28 cellular contexts compared by ENCODE assay signal in the genomic region with DNA sequence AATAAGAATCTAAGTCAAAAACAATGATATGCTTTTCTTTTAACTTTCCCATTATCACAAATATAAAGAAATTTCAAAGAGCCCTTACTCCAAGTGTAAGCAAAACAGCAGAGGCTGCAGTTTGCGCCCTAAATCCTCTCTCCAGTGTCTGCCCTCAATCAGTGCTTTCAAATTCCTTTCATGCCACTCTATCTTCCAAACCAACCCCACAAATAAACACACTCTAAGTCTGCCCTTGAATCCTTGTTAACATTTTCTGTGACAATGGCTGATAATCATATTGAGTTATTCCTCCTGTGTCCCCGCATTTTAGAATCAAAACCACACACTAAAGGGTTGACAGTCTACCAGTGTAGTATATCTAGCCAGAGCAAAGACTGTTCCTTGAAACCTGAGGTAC.
A peak's percentile ranks its signal among the peaks of the same experiment; 100 is the strongest.
DNase-seq lines count a peak whose midpoint lies in the region; ATAC-seq, FAIRE-seq and TF ChIP-seq lines count a peak whose summit lies in the region.
"Had no signal": no experiment of that assay in that cellular context is flagged by ENCODE, and none has a peak within 500 bp of the region (broad histone marks: within the 10 kb centered on the region; RNA-seq: fewer than 3 reads in every experiment).

No MANE protein-coding gene starts in this region.

- H4K20me1 ChIP-seq in H1 (replicated peaks in 1 of 2; ENCODE audit: control insufficient read depth in 1 of 2, insufficient read depth in 2 of 2, low read length in 2 of 2): no peaks in the 10 kb centered on the region

- TF ChIP-seq EP300 in H1 (IDR thresholded peaks at IDR 0.05; ENCODE audit: borderline replicate concordance in 1 of 2, low read depth in 2 of 2, low read length in 2 of 2): no peak

- no peaks in the 10 kb centered on the region for H3K23me2 ChIP-seq in H1 (ENCODE audit: low read depth, low read length)

- FAIRE-seq in H1 (lab: Jason Lieb, UNC) (no peak), urothelium cell line (lab: Jason Lieb, UNC) (no peak)
- FAIRE-seq: G401.6, pancreas, TTC549 had no signal

- no peak overlapping the region for H3K56ac ChIP-seq in H1 (replicated peaks; ENCODE audit: insufficient read length, low read depth, low read length)

- H3K9ac ChIP-seq in H1 (replicated peaks in 1 of 4; ENCODE audit: extremely low read depth in 1 of 4, low read depth in 3 of 4, low read length in 3 of 4): no peak overlapping the region

- WGBS in H1 (ENCODE audit: extremely low coverage in 1 of 2, insufficient coverage in 1 of 2, insufficient read length in 1 of 2, insufficient replicate concordance in 2 of 2, low coverage in 1 of 2, low lambda C conversion rate in 2 of 2, missing lambda C conversion rate in 1 of 2), 2 experiments: 81% methylated on average over 2 of the region's 2 CpGs; no CpG with 5 or more reads in 1 of the 2 experiments

- peaks cover 21% of the 10 kb centered on the region for H3K4me1 ChIP-seq in SJSA1 (replicated peaks)
- H3K4me1 ChIP-seq in H1 (replicated peaks in 1 of 4; ENCODE audit: control insufficient read depth in 3 of 4, insufficient read depth in 4 of 4, low read length in 3 of 4): peaks cover 0 to 2% (median under 1%) of the 10 kb centered on the region in 4 experiments; a peak in 2 of 7 replicates
- H3K4me1 ChIP-seq: pancreas, stomach, tibial artery had no signal

- no peak for TF ChIP-seq POLR2A in H1 (IDR thresholded peaks at IDR 0.05; ENCODE audit: control extremely low read depth in 1 of 2, low read depth in 2 of 2, low read length in 2 of 2)

- H3K79me2 ChIP-seq in H1 (ENCODE audit: control insufficient read depth in 1 of 2, insufficient read depth in 2 of 2, low read length in 2 of 2): no peaks in the 10 kb centered on the region

- H4K8ac ChIP-seq in H1 (ENCODE audit: extremely low read depth, insufficient read depth, low read length): no peak overlapping the region

- H2BK15ac ChIP-seq in H1 (ENCODE audit: low read length): no peak overlapping the region

- TF ChIP-seq CTCF in H1 (IDR thresholded peaks at IDR 0.05; ENCODE audit: control extremely low read depth in 1 of 3, insufficient read depth in 1 of 3, low read depth in 1 of 3, low read length in 3 of 3) (no peak), GM13977 (IDR thresholded peaks at IDR 0.05; ENCODE audit: extremely low read depth, insufficient read depth, missing control alignments) (no peak)

- H3K36me3 ChIP-seq in SJSA1 (no peaks in the 10 kb centered on the region), H1 (ENCODE audit: control insufficient read depth in 2 of 4, insufficient read depth in 4 of 4, low read length in 3 of 4) (no peaks in the 10 kb centered on the region)
- H3K36me3 ChIP-seq: pancreas, SJCRH30, stomach, tibial artery had no signal

- CTCF ChIA-PET in H1 (lab: Charles Lee; ENCODE audit: partially characterized antibody): no interaction called here

- no peak overlapping the region for H3K4me2 ChIP-seq in H1 (ENCODE audit: insufficient read depth in 1 of 2, low read depth in 2 of 2, low read length in 2 of 2)

- ATAC-seq in GM21786 (IDR thresholded peaks at IDR 0.05; ENCODE audit: unreplicated experiment): no peak
- ATAC-seq: activated CD4-positive, CD25-positive, alpha-beta regulatory T cell treated with anti-CD3 and anti-CD28 coated beads, Interleukin-2, amount 50 U/mL, for 24 hours; activated T-helper 17 cell treated with anti-CD3 and anti-CD28 coated beads, Interleukin-2, amount 50 U/mL, for 72 hours; CD8-positive, alpha-beta T cell; HCT116; naive thymus-derived CD4-positive, alpha-beta T cell; pancreas had no signal

- H3K4ac ChIP-seq in H1 (replicated peaks; ENCODE audit: insufficient read length, low read depth, low read length): no peak overlapping the region

- H3K18ac ChIP-seq in H1 (ENCODE audit: extremely low read depth, low read length): no peak overlapping the region

- H3K4me3 ChIP-seq in SJSA1: no peak overlapping the region
- H3K4me3 ChIP-seq in H1 (ENCODE audit: extremely low read depth in 1 of 4, insufficient read depth in 2 of 4, low read depth in 3 of 4, low read length in 4 of 4): no peak overlapping the region
- H3K4me3 ChIP-seq: pancreas, SJCRH30, stomach, tibial artery had no signal

- H3K27ac ChIP-seq in SJSA1 (peak overlapping the region; percentile 40), H1 (ENCODE audit: low read depth, low read length) (no peak overlapping the region)
- H3K27ac ChIP-seq: pancreas, SJCRH30, stomach, tibial artery had no signal

- no peaks in the 10 kb centered on the region for H3K79me1 ChIP-seq in H1 (ENCODE audit: low read depth, low read length)

- POLR2A ChIA-PET in H1 (lab: Charles Lee; ENCODE audit: partially characterized antibody): no interaction called here

- no peak overlapping the region for H3K23ac ChIP-seq in H1 (ENCODE audit: insufficient read length)

- H2AFZ ChIP-seq in H1 (ENCODE audit: low read length): 0 out of 2 replicates have a peak overlapping the region, but pooled peaks have one; percentile 73

- H2AK5ac ChIP-seq in H1 (ENCODE audit: low read depth, low read length): no peak overlapping the region

- DNase-seq in AG08396 (ENCODE audit: low spot score) (peak; percentile 9), SJSA1 (ENCODE audit: low read depth in 1 of 2, low spot score in 2 of 2) (peak; percentile 43 to 81), H1 (ENCODE audit: low read depth in 1 of 2, low spot score in 2 of 2) (no peak), myocyte (ENCODE audit: low read depth) (peak; percentile 46), G401 (ENCODE audit: low spot score) (no peak), urothelium cell line (ENCODE audit: low spot score) (no peak), GM13977 (ENCODE audit: low spot score) (no peak)
- DNase-seq: activated CD4-positive, alpha-beta memory T cell treated with anti-CD3 and anti-CD28 coated beads, Interleukin-2, amount 10 ng/mL, durations not matched to agents 7 days and 5 days; activated CD8-positive, alpha-beta memory T cell treated with anti-CD3 and anti-CD28 coated beads, Interleukin-2, amount 50 U/mL, for 48 hours; aorta; CD8-positive, alpha-beta T cell; KG1; naive thymus-derived CD4-positive, alpha-beta T cell; NCI-H1436 treated with DMSO at 0.1 percent for 48 hours; NCI-H345; NCI-H774; pancreas; retina; SJCRH30; stimulated activated CD4-positive, alpha-beta T cell treated with anti-CD3 and anti-CD28 coated beads, Interleukin-2, amount 100 ng/mL, for 24 hours; stomach; tibial artery had no signal

- no peaks in the 10 kb centered on the region for H3K27me3 ChIP-seq in SJSA1 (replicated peaks)
- no peaks in the 10 kb centered on the region for H3K27me3 ChIP-seq in H1 (replicated peaks in 1 of 4; ENCODE audit: control insufficient read depth in 3 of 4, extremely low read depth in 1 of 4, insufficient read depth in 3 of 4, low read length in 3 of 4)
- H3K27me3 ChIP-seq: pancreas, SJCRH30, stomach, tibial artery had no signal

- no peak overlapping the region for H3K14ac ChIP-seq in H1 (ENCODE audit: insufficient read length)

- no peak overlapping the region for H2BK120ac ChIP-seq in H1 (replicated peaks; ENCODE audit: low read depth, low read length)

- H3K9me3 ChIP-seq in SJSA1 (replicated peaks): no peaks in the 10 kb centered on the region
- no peaks in the 10 kb centered on the region for H3K9me3 ChIP-seq in H1 (ENCODE audit: insufficient read depth in 2 of 2, low read depth in 1 of 2, low read length in 1 of 2)
- H3K9me3 ChIP-seq: pancreas, SJCRH30, stomach, tibial artery had no signal

- H4K5ac ChIP-seq in H1 (ENCODE audit: insufficient read length, low read depth, low read length): no peak overlapping the region

- in situ Hi-C loops in G401 (cut with HindIII; ENCODE audit: low sequenced_read_pairs): no loop called here
- in situ Hi-C loops in GM13977 (cut with MboI; ENCODE audit: low pct_unique_long_range_greater_than_20kb, low sequenced_read_pairs, unreplicated experiment): no loop called here

- no peak overlapping the region for H4K91ac ChIP-seq in H1 (replicated peaks; ENCODE audit: insufficient read length, low read length)

- no peak overlapping the region for H2BK5ac ChIP-seq in H1 (ENCODE audit: low read depth, low read length)

- TF ChIP-seq RAD21 in H1 (IDR thresholded peaks at IDR 0.05 in 1 of 2, conservative IDR thresholded peaks at IDR 0.05 in 1 of 2; ENCODE audit: low read depth in 2 of 2, low read length in 2 of 2): no peak

- H2BK12ac ChIP-seq in H1 (ENCODE audit: low read depth, low read length): no peak overlapping the region

- H2BK20ac ChIP-seq in H1 (ENCODE audit: low read length): no peak overlapping the region

TF ChIP-seq in H1, 55 proteins besides CTCF, POLR2A, EP300 and RAD21:
- TF ChIP-seq BACH1 (IDR thresholded peaks at IDR 0.05; ENCODE audit: low read length): no peak
- TF ChIP-seq CREB1 (IDR thresholded peaks at IDR 0.05): no peak
- TF ChIP-seq POU5F1 (IDR thresholded peaks at IDR 0.05; ENCODE audit: low read depth, low read length): no peak
- TF ChIP-seq MAFK (IDR thresholded peaks at IDR 0.05; ENCODE audit: low read depth, low read length): no peak
- TF ChIP-seq, protein P1, sequence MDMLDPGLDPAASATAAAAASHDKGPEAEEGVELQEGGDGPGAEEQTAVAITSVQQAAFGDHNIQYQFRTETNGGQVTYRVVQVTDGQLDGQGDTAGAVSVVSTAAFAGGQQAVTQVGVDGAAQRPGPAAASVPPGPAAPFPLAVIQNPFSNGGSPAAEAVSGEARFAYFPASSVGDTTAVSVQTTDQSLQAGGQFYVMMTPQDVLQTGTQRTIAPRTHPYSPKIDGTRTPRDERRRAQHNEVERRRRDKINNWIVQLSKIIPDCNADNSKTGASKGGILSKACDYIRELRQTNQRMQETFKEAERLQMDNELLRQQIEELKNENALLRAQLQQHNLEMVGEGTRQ (IDR thresholded peaks at IDR 0.05; ENCODE audit: low read length): no peak

Comparison
In these comparisons a context has a peak if more than half of its experiments do, and no peak if none do; other contexts are left out.
1. DNase-seq: peak in AG08396 (single experiment), SJSA1 (2 of 2) and myocyte (single experiment); none in H1 (0 of 2), G401 (single experiment), urothelium cell line (single experiment) and GM13977 (single experiment).